In genomic region chr6:83333500-83333899, GRCh38 we compare ENCODE assay signal across 15 cellular contexts.
DNase-seq lines count a peak whose midpoint lies in the region; ATAC-seq and TF ChIP-seq lines count a peak whose summit lies in the region.
"Had no signal": no experiment of that assay in that cellular context is flagged by ENCODE, and none has a peak within 500 bp of the region (broad histone marks: within the 10 kb centered on the region; RNA-seq: fewer than 3 reads in every experiment).

No MANE protein-coding gene starts in this region.

- H3K4me1 Mint-ChIP-seq in WTC11 (peaks cover 4% of the 10 kb centered on the region), neural crest cell (no peaks in the 10 kb centered on the region), type B pancreatic cell (ENCODE audit: unreplicated experiment) (no peaks in the 10 kb centered on the region)
- H3K4me1 Mint-ChIP-seq: CD4-positive, CD25-positive, alpha-beta regulatory T cell had no signal

- CTCF ChIA-PET in WTC11 (lab: Charles Lee), result no interaction called here

- DNase-seq in Right ventricle myocardium superior, result no peak
- no peak for DNase-seq in cardiac septum (ENCODE audit: low spot score)
- no peak for DNase-seq in WTC11 (ENCODE audit: low spot score)
- no peak for DNase-seq in neural crest cell (ENCODE audit: low read depth, low spot score)
- no peak for DNase-seq in type B pancreatic cell (ENCODE audit: extremely low spot score, unreplicated experiment)
- no peak for DNase-seq in HT-29 (ENCODE audit: low spot score)
- no peak for DNase-seq in NCI-H1417 treated with DMSO at 0.1 percent for 48 hours (lab: John Stamatoyannopoulos, UW)
- DNase-seq: CD4-positive, CD25-positive, alpha-beta regulatory T cell; Karpas-422; NCI-H1092 treated with DMSO at 0.1 percent for 48 hours; NCI-H2029; NCI-H526 treated with DMSO at 0.1 percent for 48 hours; RPMI8226 had no signal

- ATAC-seq in Right ventricle myocardium superior (ENCODE audit: poor library complexity) (peak; percentile 56), WTC11 (no peak), GM18907 (IDR thresholded peaks at IDR 0.05; ENCODE audit: unreplicated experiment) (no peak)
- ATAC-seq: HepG2 had no signal

- intact Hi-C loops in Right ventricle myocardium superior (cut with DNase I), result no loop called here
- intact Hi-C loops in cardiac septum (cut with DNase I), result no loop called here

- no peaks in the 10 kb centered on the region for H3K27me3 Mint-ChIP-seq in WTC11 (ENCODE audit: low read depth)
- no peaks in the 10 kb centered on the region for H3K27me3 Mint-ChIP-seq in neural crest cell (ENCODE audit: low read depth)
- H3K27me3 Mint-ChIP-seq in type B pancreatic cell, result no peaks in the 10 kb centered on the region
- H3K27me3 Mint-ChIP-seq: CD4-positive, CD25-positive, alpha-beta regulatory T cell had no signal

- H3K9me3 Mint-ChIP-seq in WTC11 (peaks cover 27% of the 10 kb centered on the region), neural crest cell (peaks cover 2% of the 10 kb centered on the region), type B pancreatic cell (no peaks in the 10 kb centered on the region)

- H3K36me3 Mint-ChIP-seq in WTC11 (peaks cover 12% of the 10 kb centered on the region), neural crest cell (ENCODE audit: low read depth) (no peaks in the 10 kb centered on the region), type B pancreatic cell (no peaks in the 10 kb centered on the region)
- H3K36me3 Mint-ChIP-seq: CD4-positive, CD25-positive, alpha-beta regulatory T cell had no signal

- peak overlapping the region; percentile 86 for H3K27ac Mint-ChIP-seq in WTC11
- no peak overlapping the region for H3K27ac Mint-ChIP-seq in neural crest cell (ENCODE audit: unreplicated experiment)
- H3K27ac Mint-ChIP-seq in type B pancreatic cell, result no peak overlapping the region
- H3K27ac Mint-ChIP-seq: CD4-positive, CD25-positive, alpha-beta regulatory T cell had no signal

- TF ChIP-seq CTCF in WTC11 (IDR thresholded peaks at IDR 0.05) (no peak), neural crest cell (conservative IDR thresholded peaks at IDR 0.05) (no peak), type B pancreatic cell (conservative IDR thresholded peaks at IDR 0.05) (no peak)

- H3K4me3 Mint-ChIP-seq in WTC11 (peak overlapping the region; percentile 64), neural crest cell (peak overlapping the region; percentile 41), type B pancreatic cell (peak overlapping the region; percentile 66)
- H3K4me3 Mint-ChIP-seq: CD4-positive, CD25-positive, alpha-beta regulatory T cell had no signal

- POLR2A ChIA-PET in WTC11 (lab: Charles Lee), result no interaction called here

TF ChIP-seq in WTC11, 78 proteins besides CTCF, POLR2A, EP300 and RAD21:
- TF ChIP-seq ZNF423 (CRISPR knock-in tag; IDR thresholded peaks at IDR 0.05) (no peak), IRF1 (CRISPR knock-in tag; IDR thresholded peaks at IDR 0.05) (no peak), IRF2 (CRISPR knock-in tag; IDR thresholded peaks at IDR 0.05; ENCODE audit: borderline replicate concordance, low read depth) (no peak), RORB (CRISPR knock-in tag; IDR thresholded peaks at IDR 0.05) (no peak), ZNF416 (CRISPR knock-in tag; IDR thresholded peaks at IDR 0.05) (no peak), ZNF396 (CRISPR knock-in tag; IDR thresholded peaks at IDR 0.05; ENCODE audit: borderline replicate concordance) (no peak), ZNF138 (CRISPR knock-in tag; conservative IDR thresholded peaks at IDR 0.05) (no peak), E2F4 (CRISPR knock-in tag; IDR thresholded peaks at IDR 0.05; ENCODE audit: borderline replicate concordance, low read depth) (no peak), ZNF121 (CRISPR knock-in tag; IDR thresholded peaks at IDR 0.05) (no peak), EMX1 (CRISPR knock-in tag; IDR thresholded peaks at IDR 0.05) (no peak), USF2 (CRISPR knock-in tag; IDR thresholded peaks at IDR 0.05) (no peak), NFE2L1 (CRISPR knock-in tag; IDR thresholded peaks at IDR 0.05) (no peak), HMGA2 (CRISPR knock-in tag; IDR thresholded peaks at IDR 0.05) (no peak), NFYB (CRISPR knock-in tag; conservative IDR thresholded peaks at IDR 0.05; ENCODE audit: low read depth) (no peak)
- TF ChIP-seq, protein P1, sequence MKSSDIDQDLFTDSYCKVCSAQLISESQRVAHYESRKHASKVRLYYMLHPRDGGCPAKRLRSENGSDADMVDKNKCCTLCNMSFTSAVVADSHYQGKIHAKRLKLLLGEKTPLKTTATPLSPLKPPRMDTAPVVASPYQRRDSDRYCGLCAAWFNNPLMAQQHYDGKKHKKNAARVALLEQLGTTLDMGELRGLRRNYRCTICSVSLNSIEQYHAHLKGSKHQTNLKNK (CRISPR knock-in tag; IDR thresholded peaks at IDR 0.05), result no peak
- TF ChIP-seq, protein P2, sequence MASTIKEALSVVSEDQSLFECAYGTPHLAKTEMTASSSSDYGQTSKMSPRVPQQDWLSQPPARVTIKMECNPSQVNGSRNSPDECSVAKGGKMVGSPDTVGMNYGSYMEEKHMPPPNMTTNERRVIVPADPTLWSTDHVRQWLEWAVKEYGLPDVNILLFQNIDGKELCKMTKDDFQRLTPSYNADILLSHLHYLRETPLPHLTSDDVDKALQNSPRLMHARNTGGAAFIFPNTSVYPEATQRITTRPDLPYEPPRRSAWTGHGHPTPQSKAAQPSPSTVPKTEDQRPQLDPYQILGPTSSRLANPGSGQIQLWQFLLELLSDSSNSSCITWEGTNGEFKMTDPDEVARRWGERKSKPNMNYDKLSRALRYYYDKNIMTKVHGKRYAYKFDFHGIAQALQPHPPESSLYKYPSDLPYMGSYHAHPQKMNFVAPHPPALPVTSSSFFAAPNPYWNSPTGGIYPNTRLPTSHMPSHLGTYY (CRISPR knock-in tag; IDR thresholded peaks at IDR 0.05), result no peak
- TF ChIP-seq, protein P3, sequence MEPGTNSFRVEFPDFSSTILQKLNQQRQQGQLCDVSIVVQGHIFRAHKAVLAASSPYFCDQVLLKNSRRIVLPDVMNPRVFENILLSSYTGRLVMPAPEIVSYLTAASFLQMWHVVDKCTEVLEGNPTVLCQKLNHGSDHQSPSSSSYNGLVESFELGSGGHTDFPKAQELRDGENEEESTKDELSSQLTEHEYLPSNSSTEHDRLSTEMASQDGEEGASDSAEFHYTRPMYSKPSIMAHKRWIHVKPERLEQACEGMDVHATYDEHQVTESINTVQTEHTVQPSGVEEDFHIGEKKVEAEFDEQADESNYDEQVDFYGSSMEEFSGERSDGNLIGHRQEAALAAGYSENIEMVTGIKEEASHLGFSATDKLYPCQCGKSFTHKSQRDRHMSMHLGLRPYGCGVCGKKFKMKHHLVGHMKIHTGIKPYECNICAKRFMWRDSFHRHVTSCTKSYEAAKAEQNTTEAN (CRISPR knock-in tag; IDR thresholded peaks at IDR 0.05), result no peak
